Comparison of ENCODE assay signal across 10 cellular contexts in the genomic region with DNA sequence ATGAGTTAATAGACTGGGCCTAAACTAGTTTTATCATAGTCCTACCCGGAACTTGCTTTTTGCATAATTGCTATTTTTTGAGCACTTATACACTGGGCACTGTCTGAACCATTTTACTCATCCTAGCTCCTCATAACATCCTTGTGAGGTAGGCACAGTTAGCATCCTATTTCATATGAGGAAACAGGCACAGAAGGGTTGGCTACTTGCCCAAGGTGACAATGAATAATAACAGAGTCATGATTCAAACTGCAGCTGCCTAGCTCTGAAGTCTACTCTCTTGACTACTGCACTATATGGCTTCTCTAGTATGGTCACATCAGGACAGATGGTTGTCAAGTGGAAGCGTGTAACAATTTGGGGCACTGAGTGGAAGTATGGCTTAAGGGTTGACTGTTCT. TPM values are rescaled to one million over a fixed set of nuclear protein-coding genes. Genes with fewer than 3 reads are reported as not detected.
A peak's percentile ranks its signal among the peaks of the same experiment; 100 is the strongest.
DNase-seq lines count a peak whose midpoint lies in the region; ATAC-seq and TF ChIP-seq lines count a peak whose summit lies in the region.
"Had no signal": no experiment of that assay in that cellular context is flagged by ENCODE, and none has a peak within 500 bp of the region (broad histone marks: within the 10 kb centered on the region; RNA-seq: fewer than 3 reads in every experiment).

No MANE protein-coding gene starts in this region.

- ATAC-seq in GM19467 (IDR thresholded peaks at IDR 0.05; ENCODE audit: unreplicated experiment) (no peak), GM21367 (IDR thresholded peaks at IDR 0.05; ENCODE audit: unreplicated experiment) (no peak)

- POLR2A ChIA-PET in MCF 10A (lab: Yijun Ruan, JAX): interaction anchor here (0.9 to 1.3 kb wide), 4 partner anchors 13 to 171 kb away, joined by 3 to 6 read pairs (median 4); partner anchors contain the start of gene RC3H1

- CTCF ChIA-PET in MCF 10A (lab: Yijun Ruan, JAX): interaction anchor here (0.5 to 0.7 kb wide), 4 partner anchors 19 to 576 kb away, joined by 3 read pairs; partner anchors contain the start of gene DARS2

- BruUV-seq in MCF 10A (replicated peaks; lab: Mats Ljungman, UMichigan): no TSS peak

- H3K27ac ChIP-seq in breast epithelium: no peak overlapping the region
- H3K27ac ChIP-seq: skin epidermis had no signal

- peak; percentile 95 for DNase-seq in MCF 10A (ENCODE audit: unreplicated experiment)
- no peak for DNase-seq in breast epithelium (ENCODE audit: low spot score in 2 of 2)
- peak; percentile 26 for DNase-seq in NCI-H345 treated with DMSO at 0.1 percent for 48 hours (lab: John Stamatoyannopoulos, UW; ENCODE audit: unreplicated experiment)
- DNase-seq in cardiac fibroblast (ENCODE audit: low read depth in 2 of 2): peak; percentile 57 to 96
- DNase-seq in stimulated activated CD4-positive, alpha-beta T cell treated with anti-CD3 and anti-CD28 coated beads, Interleukin-1b, Interleukin-23, amount 100 ng/mL, for 48 hours: no peak
- no peak for DNase-seq in activated gamma-delta T cell (lab: John Stamatoyannopoulos, UW)
- DNase-seq: T-helper 9 cell had no signal

- no peaks in the 10 kb centered on the region for H3K4me1 ChIP-seq in breast epithelium

- TF ChIP-seq CTCF in MCF 10A (IDR thresholded peaks at IDR 0.05; ENCODE audit: unreplicated experiment) (no peak), breast epithelium (IDR thresholded peaks at IDR 0.05) (no peak), cardiac fibroblast (IDR thresholded peaks at IDR 0.05; ENCODE audit: low read depth, low read length) (no peak)

- H3K9me3 ChIP-seq in breast epithelium: no peaks in the 10 kb centered on the region

- no peaks in the 10 kb centered on the region for H3K27me3 Mint-ChIP-seq in MCF 10A (ENCODE audit: insufficient read depth, unreplicated experiment)

- intact Hi-C loops in MCF 10A (cut with micrococcal nuclease) (no loop called here), breast epithelium (cut with DNase I; ENCODE audit: low total_unique reads) (no loop called here)

- no peak for TF ChIP-seq POLR2A in breast epithelium (IDR thresholded peaks at IDR 0.05)

- no peaks in the 10 kb centered on the region for H3K36me3 Mint-ChIP-seq in MCF 10A (ENCODE audit: insufficient read depth, unreplicated experiment)

- H3K4me3 ChIP-seq in breast epithelium: no peak overlapping the region
- H3K4me3 ChIP-seq in cardiac fibroblast (replicated peaks in 1 of 2; ENCODE audit: low read depth in 2 of 2, low read length in 2 of 2): no peak overlapping the region
- H3K4me3 ChIP-seq: skin epidermis had no signal

- no peaks in the 10 kb centered on the region for H3K9me3 Mint-ChIP-seq in MCF 10A (ENCODE audit: unreplicated experiment)

- no peaks in the 10 kb centered on the region for H3K27me3 ChIP-seq in breast epithelium

- H3K27ac Mint-ChIP-seq in MCF 10A (ENCODE audit: low read depth, unreplicated experiment): no peak overlapping the region

- H3K36me3 ChIP-seq in breast epithelium: no peaks in the 10 kb centered on the region

- H3K4me3 Mint-ChIP-seq in MCF 10A (ENCODE audit: unreplicated experiment): no peak overlapping the region

- H3K4me1 Mint-ChIP-seq in MCF 10A (ENCODE audit: insufficient read depth, unreplicated experiment): peaks cover 6% of the 10 kb centered on the region

RNA-seq across cellular contexts. Expression of gene RC3H1, which starts 18.2 kb away (rescaled TPM):
- total RNA-seq in MCF 10A (2022) (25.7 and 26.9 TPM in 2 replicates), breast epithelium (10 to 100 TPM; 30.2 to 40.8 (median 33.1) TPM)

Comparison
In these comparisons a context has a peak if more than half of its experiments do, and no peak if none do; other contexts are left out.
1. DNase-seq: peak in MCF 10A (single experiment), NCI-H345 treated with DMSO at 0.1 percent for 48 hours (single experiment) and cardiac fibroblast (2 of 2); none in breast epithelium (0 of 2), stimulated activated CD4-positive, alpha-beta T cell treated with anti-CD3 and anti-CD28 coated beads, Interleukin-1b, Interleukin-23, amount 100 ng/mL, for 48 hours (single experiment) and activated gamma-delta T cell (single experiment).